Comparison of ENCODE assay signal across 8 cellular contexts in genomic region chr11:74592441-74593362, GRCh38. TPM values are rescaled to one million over a fixed set of nuclear protein-coding genes. Genes with fewer than 3 reads are reported as not detected.
DNase-seq lines count a peak whose midpoint lies in the region; ATAC-seq and TF ChIP-seq lines count a peak whose summit lies in the region.

TSS of gene POLD3 (plus strand) at chr11:74592582. CDS start at chr11:74592659, 77 bp downstream.

- H3K9me3 ChIP-seq in esophagus squamous epithelium: no peaks in the 10 kb centered on the region

- H3K9me2 ChIP-seq in GM23338 (ENCODE audit: insufficient read depth): no peaks in the 10 kb centered on the region

- H3F3A ChIP-seq in GM23338 (replicated peaks; ENCODE audit: low read depth): no peaks in the 10 kb centered on the region

- TF ChIP-seq CTCF in GM23338 (conservative IDR thresholded peaks at IDR 0.05; ENCODE audit: low read depth in 2 of 2) (no peak), esophagus squamous epithelium (IDR thresholded peaks at IDR 0.05) (peak in 2 of 6 experiments; percentile 7 to 9)

- peak in 2 of 4 donors; percentile 16 to 28 for TF ChIP-seq POLR2A in esophagus squamous epithelium (IDR thresholded peaks at IDR 0.05)

- peaks cover 27% of the 10 kb centered on the region; the same call in 2 of the 3 replicates for H3K36me3 Mint-ChIP-seq in GM23338 (ENCODE audit: low read depth)

- H3K4me1 ChIP-seq in GM23338 (ENCODE audit: insufficient read depth): peaks cover 15% of the 10 kb centered on the region; the same call in 1 of the 2 replicates
- H3K4me1 ChIP-seq in esophagus squamous epithelium: peaks cover 0 to 25% (median 8%) of the 10 kb centered on the region in 3 donors

- peaks cover 33% of the 10 kb centered on the region for H3K79me2 ChIP-seq in GM23338 (replicated peaks; ENCODE audit: insufficient read depth)

- intact Hi-C loops in esophagus squamous epithelium (cut with DNase I): no loop called here

- H3K4me2 ChIP-seq in GM23338: peak within 1 kb of the TSS; percentile 91

- H4K20me1 ChIP-seq in GM23338 (replicated peaks; ENCODE audit: insufficient read depth): no peaks in the 10 kb centered on the region

- WGBS in esophagus squamous epithelium, 2 donors: 0 to 1% methylated on average over 22 to 38 of the region's 63 CpGs

- peak within 1 kb of the TSS; percentile 100 for H3K4me3 Mint-ChIP-seq in GM23338

- peaks cover 8% of the 10 kb centered on the region; the same call in 2 of the 3 replicates for H3K4me1 Mint-ChIP-seq in GM23338

- H3K27me3 ChIP-seq in GM23338 (ENCODE audit: insufficient read depth) (no peaks in the 10 kb centered on the region), esophagus squamous epithelium (no peaks in the 10 kb centered on the region)

- H3K27me3 Mint-ChIP-seq in GM23338 (ENCODE audit: insufficient read depth, low read depth, poor library complexity): peaks cover 6% of the 10 kb centered on the region

- peak; percentile 95 for DNase-seq in DMS79 treated with DMSO at 0.1 percent for 48 hours (lab: John Stamatoyannopoulos, UW)
- peak; percentile 96 for DNase-seq in GM23338 (ENCODE audit: low spot score)
- peak; percentile 88 to 89 for DNase-seq in Kasumi-1 (lab: John Stamatoyannopoulos, UW)
- DNase-seq in RPMI7951 (ENCODE audit: low read depth): peak; percentile 89
- DNase-seq in activated T-helper 1 cell treated with Interleukin-2 at 50 U/mL for 16 hours (ENCODE audit: low read depth): peak; percentile 90
- DNase-seq in esophagus squamous epithelium (lab: John Stamatoyannopoulos, UW): peak; percentile 64
- peak; percentile 93 for DNase-seq in myocyte (ENCODE audit: low read depth)
- DNase-seq in stimulated activated CD8-positive, alpha-beta memory T cell treated with anti-CD3 and anti-CD28 coated beads, Interleukin-7, amount 100 ng/mL, for 48 hours (ENCODE audit: extremely low read depth in 1 of 2, low read depth in 1 of 2): peak; percentile 86 to 93

- H3K27ac Mint-ChIP-seq in GM23338: peak within 1 kb of the TSS; percentile 99

- H3K27ac ChIP-seq in GM23338 (ENCODE audit: low read depth) (peak within 1 kb of the TSS; percentile 77; the same call in 1 of the 2 replicates), esophagus squamous epithelium (peak within 1 kb of the TSS; percentile 80 to 92 (median 86))

- H3K4me3 ChIP-seq in GM23338 (peak within 1 kb of the TSS; percentile 96), esophagus squamous epithelium (peak within 1 kb of the TSS; percentile 74 to 99 (median 94))

- H3K36me3 ChIP-seq in GM23338 (ENCODE audit: insufficient read depth): 0 out of 2 replicates have a peak, but pooled peaks cover 5% of the 10 kb centered on the region
- peaks cover 0 to 32% (median 0%) of the 10 kb centered on the region in 3 donors for H3K36me3 ChIP-seq in esophagus squamous epithelium

- H2AFZ ChIP-seq in GM23338: peak within 1 kb of the TSS; percentile 95

- no peaks in the 10 kb centered on the region for H3K9me3 Mint-ChIP-seq in GM23338

- peak; percentile 98 for ATAC-seq in GM23338

TF ChIP-seq in GM23338, 12 proteins besides CTCF, POLR2A, EP300 and RAD21:
- TF ChIP-seq NANOG (IDR thresholded peaks at IDR 0.05; ENCODE audit: borderline replicate concordance) (no peak), ETS1 (IDR thresholded peaks at IDR 0.05) (no peak), CREB1 (CRISPR knock-in tag; IDR thresholded peaks at IDR 0.05; ENCODE audit: low read depth) (peak; percentile 68), POLR2AphosphoS5 (IDR thresholded peaks at IDR 0.05; ENCODE audit: low read depth) (peak; percentile 80), ZNF331 (CRISPR knock-in tag; IDR thresholded peaks at IDR 0.05; ENCODE audit: low read depth) (no peak)

RNA-seq across cellular contexts. Expression of gene POLD3, which starts in this region (rescaled TPM):
- total RNA-seq in GM23338 (2014; rRNA removed; shearing (Covaris generic)): 17.6 and 21.9 TPM in 2 replicates
- 40.9 and 50.1 TPM in 2 replicates for polyA plus RNA-seq in GM23338 (2016; fragmentation: Nextera tagmentation; extraction: Ambion mirVana)
- 22.2 and 28.7 TPM in 2 replicates for total RNA-seq in RPMI7951 (2014; rRNA removed; shearing (Covaris generic))
- total RNA-seq in esophagus squamous epithelium (10 to 100 TPM in 3 of 4 donors, 1 to 10 TPM in 1; 5.1 to 13.8 (median 11.9) TPM), myocyte (5.8 and 9.6 TPM in 2 replicates)
- 4.4 TPM for polyA plus RNA-seq in myocyte (2012)

Comparison
In these comparisons a context has a peak if more than half of its experiments do, and no peak if none do; other contexts are left out.
1. Peak in every context shown above with its lines: DNase-seq, ATAC-seq, H3K4me3 ChIP-seq and H3K27ac ChIP-seq.